Comparison of ENCODE assay signal across 1 cellular context in the genomic region with DNA sequence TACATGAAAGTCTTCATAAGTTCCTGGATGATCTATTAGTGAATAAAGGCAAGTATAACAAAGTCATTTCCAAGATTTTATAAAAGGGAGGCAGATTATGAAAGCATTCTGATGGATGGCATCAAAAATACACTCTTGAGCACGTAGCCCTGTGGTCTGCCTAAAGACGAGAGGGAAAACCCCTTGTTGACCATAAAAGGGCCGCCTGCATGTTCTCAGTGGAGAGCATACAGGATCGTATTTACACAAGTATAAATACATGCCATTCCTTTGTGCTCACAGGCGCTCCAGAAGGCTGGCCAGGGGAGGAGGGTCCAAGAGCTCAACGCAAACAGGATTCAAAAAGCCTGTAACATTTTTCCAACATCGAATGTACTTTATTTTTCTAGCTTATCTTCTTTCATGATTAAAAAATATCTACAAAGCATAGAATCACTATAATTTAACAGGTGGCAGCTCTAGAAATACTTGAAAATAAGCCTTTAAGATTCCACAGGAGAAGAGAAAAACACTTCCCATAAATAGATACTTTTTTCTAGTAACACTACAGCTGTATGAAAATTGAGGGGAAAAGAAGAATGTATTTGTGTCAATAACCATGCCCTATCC.
TF ChIP-seq lines count a peak whose summit lies in the region.

No MANE protein-coding gene starts in this region.

TF ChIP-seq in HepG2, 621 proteins besides CTCF, POLR2A, EP300 and RAD21 (continued from another document and continues in another):
- TF ChIP-seq TSC22D2 (CRISPR knock-in tag; IDR thresholded peaks at IDR 0.05; ENCODE audit: borderline replicate concordance), result no peak
- no peak for TF ChIP-seq TAF15 (IDR thresholded peaks at IDR 0.05; ENCODE audit: low read depth, low read length, poor library complexity, severe bottlenecking)
- no peak for TF ChIP-seq MYNN (CRISPR knock-in tag; IDR thresholded peaks at IDR 0.05; ENCODE audit: low read depth)
- TF ChIP-seq, protein P1, sequence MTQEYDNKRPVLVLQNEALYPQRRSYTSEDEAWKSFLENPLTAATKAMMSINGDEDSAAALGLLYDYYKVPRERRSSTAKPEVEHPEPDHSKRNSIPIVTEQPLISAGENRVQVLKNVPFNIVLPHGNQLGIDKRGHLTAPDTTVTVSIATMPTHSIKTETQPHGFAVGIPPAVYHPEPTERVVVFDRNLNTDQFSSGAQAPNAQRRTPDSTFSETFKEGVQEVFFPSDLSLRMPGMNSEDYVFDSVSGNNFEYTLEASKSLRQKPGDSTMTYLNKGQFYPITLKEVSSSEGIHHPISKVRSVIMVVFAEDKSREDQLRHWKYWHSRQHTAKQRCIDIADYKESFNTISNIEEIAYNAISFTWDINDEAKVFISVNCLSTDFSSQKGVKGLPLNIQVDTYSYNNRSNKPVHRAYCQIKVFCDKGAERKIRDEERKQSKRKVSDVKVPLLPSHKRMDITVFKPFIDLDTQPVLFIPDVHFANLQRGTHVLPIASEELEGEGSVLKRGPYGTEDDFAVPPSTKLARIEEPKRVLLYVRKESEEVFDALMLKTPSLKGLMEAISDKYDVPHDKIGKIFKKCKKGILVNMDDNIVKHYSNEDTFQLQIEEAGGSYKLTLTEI (CRISPR knock-in tag; conservative IDR thresholded peaks at IDR 0.05), result no peak
- no peak for TF ChIP-seq MBNL3 (CRISPR knock-in tag; conservative IDR thresholded peaks at IDR 0.05)
- TF ChIP-seq, protein P2, sequence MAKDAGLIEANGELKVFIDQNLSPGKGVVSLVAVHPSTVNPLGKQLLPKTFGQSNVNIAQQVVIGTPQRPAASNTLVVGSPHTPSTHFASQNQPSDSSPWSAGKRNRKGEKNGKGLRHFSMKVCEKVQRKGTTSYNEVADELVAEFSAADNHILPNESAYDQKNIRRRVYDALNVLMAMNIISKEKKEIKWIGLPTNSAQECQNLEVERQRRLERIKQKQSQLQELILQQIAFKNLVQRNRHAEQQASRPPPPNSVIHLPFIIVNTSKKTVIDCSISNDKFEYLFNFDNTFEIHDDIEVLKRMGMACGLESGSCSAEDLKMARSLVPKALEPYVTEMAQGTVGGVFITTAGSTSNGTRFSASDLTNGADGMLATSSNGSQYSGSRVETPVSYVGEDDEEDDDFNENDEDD (CRISPR knock-in tag; IDR thresholded peaks at IDR 0.05; ENCODE audit: borderline replicate concordance), result peak; percentile 70; the same call in 1 of the 2 replicates
- TF ChIP-seq, protein P3, sequence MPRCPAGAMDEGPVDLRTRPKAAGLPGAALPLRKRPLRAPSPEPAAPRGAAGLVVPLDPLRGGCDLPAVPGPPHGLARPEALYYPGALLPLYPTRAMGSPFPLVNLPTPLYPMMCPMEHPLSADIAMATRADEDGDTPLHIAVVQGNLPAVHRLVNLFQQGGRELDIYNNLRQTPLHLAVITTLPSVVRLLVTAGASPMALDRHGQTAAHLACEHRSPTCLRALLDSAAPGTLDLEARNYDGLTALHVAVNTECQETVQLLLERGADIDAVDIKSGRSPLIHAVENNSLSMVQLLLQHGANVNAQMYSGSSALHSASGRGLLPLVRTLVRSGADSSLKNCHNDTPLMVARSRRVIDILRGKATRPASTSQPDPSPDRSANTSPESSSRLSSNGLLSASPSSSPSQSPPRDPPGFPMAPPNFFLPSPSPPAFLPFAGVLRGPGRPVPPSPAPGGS (CRISPR knock-in tag; IDR thresholded peaks at IDR 0.05), result peak; percentile 100
- TF ChIP-seq ZMYM4 (CRISPR knock-in tag; IDR thresholded peaks at IDR 0.05), result peak; percentile 85
- peak; percentile 78; the same call in 1 of the 2 replicates for TF ChIP-seq HMG20A (CRISPR knock-in tag; IDR thresholded peaks at IDR 0.05; ENCODE audit: borderline replicate concordance)
- no peak for TF ChIP-seq ZNF30 (CRISPR knock-in tag; IDR thresholded peaks at IDR 0.05)
- TF ChIP-seq FOXA3 (CRISPR knock-in tag; IDR thresholded peaks at IDR 0.05), result peak; percentile 94
- TF ChIP-seq HHEX (CRISPR knock-in tag; IDR thresholded peaks at IDR 0.05), result peak; percentile 52; the same call in 1 of the 2 replicates
- peak; percentile 37; the same call in 1 of the 2 replicates for TF ChIP-seq ZSCAN9 (CRISPR knock-in tag; IDR thresholded peaks at IDR 0.05; ENCODE audit: borderline replicate concordance)
- TF ChIP-seq ZNF224 (CRISPR knock-in tag; IDR thresholded peaks at IDR 0.05), result no peak
- TF ChIP-seq ZNF367 (CRISPR knock-in tag; IDR thresholded peaks at IDR 0.05; ENCODE audit: borderline replicate concordance), result no peak
- TF ChIP-seq TEAD2 (CRISPR knock-in tag; IDR thresholded peaks at IDR 0.05), result no peak
- TF ChIP-seq ZNF556 (CRISPR knock-in tag; IDR thresholded peaks at IDR 0.05; ENCODE audit: borderline replicate concordance), result no peak
- TF ChIP-seq, protein P4, sequence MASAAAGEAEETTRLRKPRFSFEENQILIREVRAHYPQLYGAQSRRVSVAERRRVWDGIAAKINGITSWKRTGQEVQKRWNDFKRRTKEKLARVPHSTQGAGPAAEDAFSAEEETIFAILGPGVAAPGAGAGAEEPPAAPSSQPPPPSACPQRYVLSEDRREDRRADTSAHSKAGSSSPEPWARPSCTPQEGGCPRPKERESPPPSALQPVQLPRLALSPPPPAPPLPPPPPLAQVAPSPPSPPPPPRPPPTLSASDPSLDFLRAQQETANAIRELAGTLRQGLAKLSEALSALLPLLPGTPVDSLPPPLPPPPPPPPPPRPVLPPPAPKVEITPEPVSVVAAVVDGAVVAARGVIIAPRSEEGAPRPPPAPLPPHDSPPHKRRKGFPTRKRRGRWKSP (CRISPR knock-in tag; IDR thresholded peaks at IDR 0.05), result 0 out of 2 replicates have a peak, but pooled peaks have one; percentile 22
- TF ChIP-seq KDM3A (CRISPR knock-in tag; IDR thresholded peaks at IDR 0.05; ENCODE audit: low read depth), result 0 out of 2 replicates have a peak, but pooled peaks have one; percentile 42
- TF ChIP-seq HMG20B (CRISPR knock-in tag; conservative IDR thresholded peaks at IDR 0.05), result 0 out of 2 replicates have a peak, but pooled peaks have one; percentile 39
- TF ChIP-seq SRSF1 (optimal IDR thresholded peaks at IDR 0.05; ENCODE audit: low read depth, low read length), result no peak
- TF ChIP-seq MAF1 (CRISPR knock-in tag; IDR thresholded peaks at IDR 0.05; ENCODE audit: borderline replicate concordance), result no peak
- TF ChIP-seq DNMT1 (CRISPR knock-in tag; IDR thresholded peaks at IDR 0.05), result no peak
- no peak for TF ChIP-seq RFXANK (CRISPR knock-in tag; IDR thresholded peaks at IDR 0.05)
- TF ChIP-seq, protein P5, sequence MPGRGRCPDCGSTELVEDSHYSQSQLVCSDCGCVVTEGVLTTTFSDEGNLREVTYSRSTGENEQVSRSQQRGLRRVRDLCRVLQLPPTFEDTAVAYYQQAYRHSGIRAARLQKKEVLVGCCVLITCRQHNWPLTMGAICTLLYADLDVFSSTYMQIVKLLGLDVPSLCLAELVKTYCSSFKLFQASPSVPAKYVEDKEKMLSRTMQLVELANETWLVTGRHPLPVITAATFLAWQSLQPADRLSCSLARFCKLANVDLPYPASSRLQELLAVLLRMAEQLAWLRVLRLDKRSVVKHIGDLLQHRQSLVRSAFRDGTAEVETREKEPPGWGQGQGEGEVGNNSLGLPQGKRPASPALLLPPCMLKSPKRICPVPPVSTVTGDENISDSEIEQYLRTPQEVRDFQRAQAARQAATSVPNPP (CRISPR knock-in tag; IDR thresholded peaks at IDR 0.05), result no peak
- TF ChIP-seq ZNF33A (CRISPR knock-in tag; IDR thresholded peaks at IDR 0.05; ENCODE audit: borderline replicate concordance), result no peak
- TF ChIP-seq MEF2D (CRISPR knock-in tag; IDR thresholded peaks at IDR 0.05), result no peak
- TF ChIP-seq PCBP2 (optimal IDR thresholded peaks at IDR 0.05; ENCODE audit: low read depth, low read length, poor library complexity, severe bottlenecking), result no peak
- TF ChIP-seq MEIS2 (CRISPR knock-in tag; IDR thresholded peaks at IDR 0.05), result peak; percentile 72; the same call in 1 of the 2 replicates
- peak; percentile 68; the same call in 1 of the 2 replicates for TF ChIP-seq ZNF878 (CRISPR knock-in tag; IDR thresholded peaks at IDR 0.05)
- no peak for TF ChIP-seq SETDB1 (CRISPR knock-in tag; IDR thresholded peaks at IDR 0.05; ENCODE audit: borderline replicate concordance)
- TF ChIP-seq ZNF329 (CRISPR knock-in tag; IDR thresholded peaks at IDR 0.05; ENCODE audit: low read depth), result no peak
- TF ChIP-seq, protein P6, sequence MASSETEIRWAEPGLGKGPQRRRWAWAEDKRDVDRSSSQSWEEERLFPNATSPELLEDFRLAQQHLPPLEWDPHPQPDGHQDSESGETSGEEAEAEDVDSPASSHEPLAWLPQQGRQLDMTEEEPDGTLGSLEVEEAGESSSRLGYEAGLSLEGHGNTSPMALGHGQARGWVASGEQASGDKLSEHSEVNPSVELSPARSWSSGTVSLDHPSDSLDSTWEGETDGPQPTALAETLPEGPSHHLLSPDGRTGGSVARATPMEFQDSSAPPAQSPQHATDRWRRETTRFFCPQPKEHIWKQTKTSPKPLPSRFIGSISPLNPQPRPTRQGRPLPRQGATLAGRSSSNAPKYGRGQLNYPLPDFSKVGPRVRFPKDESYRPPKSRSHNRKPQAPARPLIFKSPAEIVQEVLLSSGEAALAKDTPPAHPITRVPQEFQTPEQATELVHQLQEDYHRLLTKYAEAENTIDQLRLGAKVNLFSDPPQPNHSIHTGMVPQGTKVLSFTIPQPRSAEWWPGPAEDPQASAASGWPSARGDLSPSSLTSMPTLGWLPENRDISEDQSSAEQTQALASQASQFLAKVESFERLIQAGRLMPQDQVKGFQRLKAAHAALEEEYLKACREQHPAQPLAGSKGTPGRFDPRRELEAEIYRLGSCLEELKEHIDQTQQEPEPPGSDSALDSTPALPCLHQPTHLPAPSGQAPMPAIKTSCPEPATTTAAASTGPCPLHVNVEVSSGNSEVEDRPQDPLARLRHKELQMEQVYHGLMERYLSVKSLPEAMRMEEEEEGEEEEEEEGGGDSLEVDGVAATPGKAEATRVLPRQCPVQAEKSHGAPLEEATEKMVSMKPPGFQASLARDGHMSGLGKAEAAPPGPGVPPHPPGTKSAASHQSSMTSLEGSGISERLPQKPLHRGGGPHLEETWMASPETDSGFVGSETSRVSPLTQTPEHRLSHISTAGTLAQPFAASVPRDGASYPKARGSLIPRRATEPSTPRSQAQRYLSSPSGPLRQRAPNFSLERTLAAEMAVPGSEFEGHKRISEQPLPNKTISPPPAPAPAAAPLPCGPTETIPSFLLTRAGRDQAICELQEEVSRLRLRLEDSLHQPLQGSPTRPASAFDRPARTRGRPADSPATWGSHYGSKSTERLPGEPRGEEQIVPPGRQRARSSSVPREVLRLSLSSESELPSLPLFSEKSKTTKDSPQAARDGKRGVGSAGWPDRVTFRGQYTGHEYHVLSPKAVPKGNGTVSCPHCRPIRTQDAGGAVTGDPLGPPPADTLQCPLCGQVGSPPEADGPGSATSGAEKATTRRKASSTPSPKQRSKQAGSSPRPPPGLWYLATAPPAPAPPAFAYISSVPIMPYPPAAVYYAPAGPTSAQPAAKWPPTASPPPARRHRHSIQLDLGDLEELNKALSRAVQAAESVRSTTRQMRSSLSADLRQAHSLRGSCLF (CRISPR knock-in tag; IDR thresholded peaks at IDR 0.05; ENCODE audit: borderline replicate concordance), result no peak
- TF ChIP-seq ZSCAN31 (CRISPR knock-in tag; IDR thresholded peaks at IDR 0.05; ENCODE audit: low read depth), result no peak
- TF ChIP-seq, protein P7, sequence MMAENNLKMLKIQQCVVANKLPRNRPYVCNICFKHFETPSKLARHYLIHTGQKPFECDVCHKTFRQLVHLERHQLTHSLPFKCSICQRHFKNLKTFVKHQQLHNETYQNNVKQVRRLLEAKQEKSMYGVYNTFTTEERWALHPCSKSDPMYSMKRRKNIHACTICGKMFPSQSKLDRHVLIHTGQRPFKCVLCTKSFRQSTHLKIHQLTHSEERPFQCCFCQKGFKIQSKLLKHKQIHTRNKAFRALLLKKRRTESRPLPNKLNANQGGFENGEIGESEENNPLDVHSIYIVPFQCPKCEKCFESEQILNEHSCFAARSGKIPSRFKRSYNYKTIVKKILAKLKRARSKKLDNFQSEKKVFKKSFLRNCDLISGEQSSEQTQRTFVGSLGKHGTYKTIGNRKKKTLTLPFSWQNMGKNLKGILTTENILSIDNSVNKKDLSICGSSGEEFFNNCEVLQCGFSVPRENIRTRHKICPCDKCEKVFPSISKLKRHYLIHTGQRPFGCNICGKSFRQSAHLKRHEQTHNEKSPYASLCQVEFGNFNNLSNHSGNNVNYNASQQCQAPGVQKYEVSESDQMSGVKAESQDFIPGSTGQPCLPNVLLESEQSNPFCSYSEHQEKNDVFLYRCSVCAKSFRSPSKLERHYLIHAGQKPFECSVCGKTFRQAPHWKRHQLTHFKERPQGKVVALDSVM (CRISPR knock-in tag; IDR thresholded peaks at IDR 0.05), result no peak
- peak; percentile 78 for TF ChIP-seq GATAD2A (CRISPR knock-in tag; IDR thresholded peaks at IDR 0.05)
- no peak for TF ChIP-seq BRD4 (CRISPR knock-in tag; IDR thresholded peaks at IDR 0.05)
- no peak for TF ChIP-seq RBAK (CRISPR knock-in tag; IDR thresholded peaks at IDR 0.05)
- no peak for TF ChIP-seq ZBTB42 (CRISPR knock-in tag; IDR thresholded peaks at IDR 0.05)
- TF ChIP-seq GATAD1 (CRISPR knock-in tag; IDR thresholded peaks at IDR 0.05), result no peak
- no peak for TF ChIP-seq STAG1 (CRISPR knock-in tag; IDR thresholded peaks at IDR 0.05)
- peak; percentile 61; the same call in 1 of the 2 replicates for TF ChIP-seq ERF (CRISPR knock-in tag; IDR thresholded peaks at IDR 0.05)
- TF ChIP-seq GTF2F1 (IDR thresholded peaks at IDR 0.05; ENCODE audit: low read length), result no peak
- TF ChIP-seq, protein P8, sequence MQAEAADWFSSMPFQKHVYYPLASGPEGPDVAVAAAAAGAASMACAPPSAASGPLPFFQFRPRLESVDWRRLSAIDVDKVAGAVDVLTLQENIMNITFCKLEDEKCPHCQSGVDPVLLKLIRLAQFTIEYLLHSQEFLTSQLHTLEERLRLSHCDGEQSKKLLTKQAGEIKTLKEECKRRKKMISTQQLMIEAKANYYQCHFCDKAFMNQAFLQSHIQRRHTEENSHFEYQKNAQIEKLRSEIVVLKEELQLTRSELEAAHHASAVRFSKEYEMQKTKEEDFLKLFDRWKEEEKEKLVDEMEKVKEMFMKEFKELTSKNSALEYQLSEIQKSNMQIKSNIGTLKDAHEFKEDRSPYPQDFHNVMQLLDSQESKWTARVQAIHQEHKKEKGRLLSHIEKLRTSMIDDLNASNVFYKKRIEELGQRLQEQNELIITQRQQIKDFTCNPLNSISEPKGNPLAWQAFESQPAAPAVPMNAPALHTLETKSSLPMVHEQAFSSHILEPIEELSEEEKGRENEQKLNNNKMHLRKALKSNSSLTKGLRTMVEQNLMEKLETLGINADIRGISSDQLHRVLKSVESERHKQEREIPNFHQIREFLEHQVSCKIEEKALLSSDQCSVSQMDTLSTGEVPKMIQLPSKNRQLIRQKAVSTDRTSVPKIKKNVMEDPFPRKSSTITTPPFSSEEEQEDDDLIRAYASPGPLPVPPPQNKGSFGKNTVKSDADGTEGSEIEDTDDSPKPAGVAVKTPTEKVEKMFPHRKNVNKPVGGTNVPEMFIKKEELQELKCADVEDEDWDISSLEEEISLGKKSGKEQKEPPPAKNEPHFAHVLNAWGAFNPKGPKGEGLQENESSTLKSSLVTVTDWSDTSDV (CRISPR knock-in tag; IDR thresholded peaks at IDR 0.05), result no peak
- TF ChIP-seq, protein P9, sequence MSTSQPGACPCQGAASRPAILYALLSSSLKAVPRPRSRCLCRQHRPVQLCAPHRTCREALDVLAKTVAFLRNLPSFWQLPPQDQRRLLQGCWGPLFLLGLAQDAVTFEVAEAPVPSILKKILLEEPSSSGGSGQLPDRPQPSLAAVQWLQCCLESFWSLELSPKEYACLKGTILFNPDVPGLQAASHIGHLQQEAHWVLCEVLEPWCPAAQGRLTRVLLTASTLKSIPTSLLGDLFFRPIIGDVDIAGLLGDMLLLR (CRISPR knock-in tag; IDR thresholded peaks at IDR 0.05), result no peak
- no peak for TF ChIP-seq ZBTB1 (CRISPR knock-in tag; IDR thresholded peaks at IDR 0.05; ENCODE audit: borderline replicate concordance)
- TF ChIP-seq ZNF234 (CRISPR knock-in tag; conservative IDR thresholded peaks at IDR 0.05), result no peak
- no peak for TF ChIP-seq BORCS8-MEF2B (CRISPR knock-in tag; IDR thresholded peaks at IDR 0.05)
- no peak for TF ChIP-seq ARID2 (CRISPR knock-in tag; IDR thresholded peaks at IDR 0.05; ENCODE audit: borderline replicate concordance)
- no peak for TF ChIP-seq ZNF75D (CRISPR knock-in tag; IDR thresholded peaks at IDR 0.05; ENCODE audit: borderline replicate concordance)
